In the genomic region with DNA sequence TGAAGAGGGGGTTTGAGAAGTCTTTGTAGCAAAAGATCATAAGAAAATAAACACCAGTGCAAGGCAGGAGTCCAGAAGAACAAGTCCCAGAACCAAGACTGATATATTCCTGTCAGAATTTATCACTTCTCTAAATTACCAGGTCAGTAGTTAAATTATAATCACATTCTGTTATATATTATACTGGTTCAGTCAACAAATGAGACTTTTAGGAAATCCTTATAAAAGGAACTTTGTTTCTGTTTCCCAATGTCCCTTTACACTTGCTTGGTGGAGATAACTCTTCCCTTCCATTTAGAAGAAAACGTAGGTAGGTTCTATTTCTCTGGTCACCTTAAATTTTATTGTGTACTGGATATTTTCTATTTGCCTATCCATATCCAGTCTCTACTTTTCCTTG, we compare ENCODE assay signal across 37 cellular contexts. TPM values are rescaled to one million over a fixed set of nuclear protein-coding genes. Genes with fewer than 3 reads are reported as not detected.
"Had no signal": no experiment of that assay in that cellular context is flagged by ENCODE, and none has a peak within 500 bp of the region (broad histone marks: within the 10 kb centered on the region; RNA-seq: fewer than 3 reads in every experiment).

No MANE protein-coding gene starts in this region.

- H3K27me3 ChIP-seq: ascending aorta, brain microvascular endothelial cell, breast epithelium had no signal

- ATAC-seq: activated CD8-positive, alpha-beta memory T cell treated with anti-CD3 and anti-CD28 coated beads, Interleukin-2, amount 10 ng/mL, durations not matched to agents 7 days and 5 days; activated CD8-positive, alpha-beta T cell treated with anti-CD3 and anti-CD28 coated beads, Interleukin-2, amount 10 ng/mL, durations not matched to agents 7 days and 5 days; activated naive CD8-positive, alpha-beta T cell treated with anti-CD3 and anti-CD28 coated beads, Interleukin-2, amount 50 U/mL, for 24 hours had no signal

- DNase-seq: activated B cell treated with CpG ODN at 0.5 μM for 24 hours; activated CD4-positive, alpha-beta memory T cell treated with anti-CD3 and anti-CD28 coated beads, Interleukin-2, amount 10 ng/mL, durations not matched to agents 7 days and 5 days; activated CD4-positive, alpha-beta T cell treated with anti-CD3 and anti-CD28 coated beads for 4 hours; activated CD4-positive, alpha-beta T cell treated with anti-CD3 and anti-CD28 coated beads, Interleukin-2, amount 10 ng/mL, durations not matched to agents 24 days and 14 days; activated CD4-positive, alpha-beta T cell treated with anti-CD3 and anti-CD28 coated beads, Interleukin-2, amount 50 U/mL, for 1 hour; activated CD4-positive, alpha-beta T cell treated with anti-CD3 and anti-CD28 coated beads, Interleukin-2, amount 50 U/mL, for 4 hours; activated CD4-positive, CD25-positive, alpha-beta regulatory T cell treated with anti-CD3 and anti-CD28 coated beads, Interleukin-2, amount 50 U/mL, for 72 hours; activated CD8-positive, alpha-beta memory T cell treated with anti-CD3 and anti-CD28 coated beads for 24 hours; activated CD8-positive, alpha-beta memory T cell treated with anti-CD3 and anti-CD28 coated beads, Interleukin-2, amount 10 ng/mL, durations not matched to agents 7 days and 5 days; activated CD8-positive, alpha-beta memory T cell treated with anti-CD3 and anti-CD28 coated beads, Interleukin-2, amount 50 U/mL, for 48 hours; activated CD8-positive, alpha-beta T cell treated with anti-CD3 and anti-CD28 coated beads, Interleukin-2, amount 10 ng/mL, durations not matched to agents 7 days and 5 days; activated effector memory CD4-positive, alpha-beta T cell treated with Interleukin-2 at 50 U/mL for 16 hours; activated gamma-delta T cell; activated naive CD4-positive, alpha-beta T cell treated with anti-CD3 and anti-CD28 coated beads, Interleukin-2, amount 10 ng/mL, durations not matched to agents 7 days and 5 days; activated naive CD4-positive, alpha-beta T cell treated with Interleukin-2 at 50 U/mL for 16 hours; activated naive CD8-positive, alpha-beta T cell treated with anti-CD3 and anti-CD28 coated beads, Interleukin-2, amount 10 ng/mL, durations not matched to agents 7 days and 5 days; activated naive CD8-positive, alpha-beta T cell treated with anti-CD3 and anti-CD28 coated beads, Interleukin-2, amount 50 U/mL, for 24 hours; activated T-cell treated with anti-CD3 and anti-CD28 coated beads, Interleukin-2, amount 50 U/mL, for 24 hours; activated T-cell treated with anti-CD3 and anti-CD28 coated beads, Interleukin-2, amount 50 U/mL, for 48 hours; amygdala; anterior cingulate cortex; brain microvascular endothelial cell; central memory CD4-positive, alpha-beta T cell; SW 1271; T-helper 1 cell; T-helper 2 cell; T-helper 9 cell had no signal

- H3K4me3 Mint-ChIP-seq: activated B cell treated with CpG ODN at 0.5 μM for 24 hours; activated CD4-positive, alpha-beta memory T cell treated with anti-CD3 and anti-CD28 coated beads, Interleukin-2, amount 10 ng/mL, durations not matched to agents 7 days and 5 days; activated CD4-positive, alpha-beta T cell treated with anti-CD3 and anti-CD28 coated beads, Interleukin-2, amount 10 ng/mL, durations not matched to agents 24 days and 14 days; activated CD8-positive, alpha-beta memory T cell treated with anti-CD3 and anti-CD28 coated beads, Interleukin-2, amount 10 ng/mL, durations not matched to agents 7 days and 5 days; activated CD8-positive, alpha-beta T cell treated with anti-CD3 and anti-CD28 coated beads, Interleukin-2, amount 10 ng/mL, durations not matched to agents 7 days and 5 days; activated naive CD4-positive, alpha-beta T cell treated with anti-CD3 and anti-CD28 coated beads, Interleukin-2, amount 10 ng/mL, durations not matched to agents 7 days and 5 days; activated naive CD4-positive, alpha-beta T cell treated with anti-CD3 and anti-CD28 coated beads, Interleukin-2, amount 50 U/mL, for 24 hours; activated naive CD8-positive, alpha-beta T cell; activated naive CD8-positive, alpha-beta T cell treated with anti-CD3 and anti-CD28 coated beads, Interleukin-2, amount 10 ng/mL, durations not matched to agents 7 days and 5 days; activated naive CD8-positive, alpha-beta T cell treated with anti-CD3 and anti-CD28 coated beads, Interleukin-2, amount 50 U/mL, for 24 hours; activated T-cell treated with anti-CD3 and anti-CD28 coated beads, Interleukin-2, amount 50 U/mL, for 24 hours; T-helper 1 cell treated with Interleukin-12 subunit alpha and Interleukin-12 subunit beta and Interleukin-4 antibody, amounts not matched to agents 30 μg/mL and 1 μg/mL, for 36 hours; T-helper 2 cell treated with Interferon-gamma antibody and Interleukin-4, amounts not matched to agents 5 μg/mL and 100 μg/mL, for 36 hours had no signal

- H3K9me3 ChIP-seq: ascending aorta, breast epithelium had no signal

- H3K9me3 Mint-ChIP-seq: activated CD4-positive, alpha-beta memory T cell treated with anti-CD3 and anti-CD28 coated beads, Interleukin-2, amount 10 ng/mL, durations not matched to agents 7 days and 5 days; activated CD4-positive, alpha-beta T cell treated with anti-CD3 and anti-CD28 coated beads, Interleukin-2, amount 10 ng/mL, durations not matched to agents 24 days and 14 days; activated naive CD4-positive, alpha-beta T cell treated with anti-CD3 and anti-CD28 coated beads, Interleukin-2, amount 10 ng/mL, durations not matched to agents 7 days and 5 days; activated naive CD8-positive, alpha-beta T cell treated with anti-CD3 and anti-CD28 coated beads, Interleukin-2, amount 10 ng/mL, durations not matched to agents 7 days and 5 days; activated T-cell treated with anti-CD3 and anti-CD28 coated beads, Interleukin-2, amount 50 U/mL, for 24 hours; activated T-helper 2 cell treated with anti-CD3 and anti-CD28 coated beads, Interferon-gamma antibody, Interleukin-2, Interleukin-4, amounts not matched to agents 10 μg/mL and 5 μg/mL and 100 μg/mL, durations not matched to agents 14 hours and 24 hours and 36 hours; T-helper 1 cell treated with Interleukin-12 subunit alpha and Interleukin-12 subunit beta and Interleukin-4 antibody, amounts not matched to agents 30 μg/mL and 1 μg/mL, for 36 hours; T-helper 2 cell treated with Interferon-gamma antibody and Interleukin-4, amounts not matched to agents 5 μg/mL and 100 μg/mL, for 36 hours had no signal

- H3K36me3 ChIP-seq: ascending aorta, brain microvascular endothelial cell, breast epithelium had no signal

- H3K36me3 Mint-ChIP-seq: activated CD8-positive, alpha-beta memory T cell treated with anti-CD3 and anti-CD28 coated beads, Interleukin-2, amount 10 ng/mL, durations not matched to agents 7 days and 5 days; activated naive CD4-positive, alpha-beta T cell treated with anti-CD3 and anti-CD28 coated beads, Interleukin-2, amount 10 ng/mL, durations not matched to agents 7 days and 5 days; activated naive CD4-positive, alpha-beta T cell treated with anti-CD3 and anti-CD28 coated beads, Interleukin-2, amount 50 U/mL, for 24 hours; activated naive CD8-positive, alpha-beta T cell; activated naive CD8-positive, alpha-beta T cell treated with anti-CD3 and anti-CD28 coated beads, Interleukin-2, amount 10 ng/mL, durations not matched to agents 7 days and 5 days had no signal

- H3K27ac ChIP-seq: ascending aorta, brain microvascular endothelial cell, breast epithelium, VCaP had no signal

- H3K4me1 ChIP-seq: ascending aorta, breast epithelium had no signal

- H3K27me3 Mint-ChIP-seq: activated B cell treated with CpG ODN at 0.5 μM for 24 hours; activated CD4-positive, alpha-beta memory T cell treated with anti-CD3 and anti-CD28 coated beads, Interleukin-2, amount 10 ng/mL, durations not matched to agents 7 days and 5 days; activated CD4-positive, alpha-beta T cell treated with anti-CD3 and anti-CD28 coated beads, Interleukin-2, amount 10 ng/mL, durations not matched to agents 24 days and 14 days; activated CD8-positive, alpha-beta memory T cell treated with anti-CD3 and anti-CD28 coated beads, Interleukin-2, amount 10 ng/mL, durations not matched to agents 7 days and 5 days; activated naive CD4-positive, alpha-beta T cell treated with anti-CD3 and anti-CD28 coated beads, Interleukin-2, amount 10 ng/mL, durations not matched to agents 7 days and 5 days; activated naive CD8-positive, alpha-beta T cell; activated naive CD8-positive, alpha-beta T cell treated with anti-CD3 and anti-CD28 coated beads, Interleukin-2, amount 10 ng/mL, durations not matched to agents 7 days and 5 days; activated T-cell treated with anti-CD3 and anti-CD28 coated beads, Interleukin-2, amount 50 U/mL, for 24 hours had no signal

- H3K27ac Mint-ChIP-seq: activated B cell treated with CpG ODN at 0.5 μM for 24 hours; activated CD4-positive, alpha-beta memory T cell treated with anti-CD3 and anti-CD28 coated beads, Interleukin-2, amount 10 ng/mL, durations not matched to agents 7 days and 5 days; activated CD4-positive, alpha-beta T cell treated with anti-CD3 and anti-CD28 coated beads, Interleukin-2, amount 10 ng/mL, durations not matched to agents 24 days and 14 days; activated CD8-positive, alpha-beta memory T cell treated with anti-CD3 and anti-CD28 coated beads, Interleukin-2, amount 10 ng/mL, durations not matched to agents 7 days and 5 days; activated CD8-positive, alpha-beta T cell treated with anti-CD3 and anti-CD28 coated beads, Interleukin-2, amount 10 ng/mL, durations not matched to agents 7 days and 5 days; activated naive CD4-positive, alpha-beta T cell treated with anti-CD3 and anti-CD28 coated beads, Interleukin-2, amount 10 ng/mL, durations not matched to agents 7 days and 5 days; activated naive CD4-positive, alpha-beta T cell treated with anti-CD3 and anti-CD28 coated beads, Interleukin-2, amount 50 U/mL, for 24 hours; activated naive CD8-positive, alpha-beta T cell; activated naive CD8-positive, alpha-beta T cell treated with anti-CD3 and anti-CD28 coated beads, Interleukin-2, amount 10 ng/mL, durations not matched to agents 7 days and 5 days; activated naive CD8-positive, alpha-beta T cell treated with anti-CD3 and anti-CD28 coated beads, Interleukin-2, amount 50 U/mL, for 24 hours; activated T-cell treated with anti-CD3 and anti-CD28 coated beads, Interleukin-2, amount 50 U/mL, for 24 hours; activated T-helper 2 cell treated with anti-CD3 and anti-CD28 coated beads, Interferon-gamma antibody, Interleukin-2, Interleukin-4, amounts not matched to agents 10 μg/mL and 5 μg/mL and 100 μg/mL, durations not matched to agents 14 hours and 24 hours and 36 hours; T-helper 1 cell treated with Interleukin-12 subunit alpha and Interleukin-12 subunit beta and Interleukin-4 antibody, amounts not matched to agents 30 μg/mL and 1 μg/mL, for 36 hours; T-helper 2 cell treated with Interferon-gamma antibody and Interleukin-4, amounts not matched to agents 5 μg/mL and 100 μg/mL, for 36 hours had no signal

- H3K4me3 ChIP-seq: ascending aorta, breast epithelium had no signal

- FAIRE-seq: TTC549 had no signal

- H3K4me1 Mint-ChIP-seq: activated B cell treated with CpG ODN at 0.5 μM for 24 hours; activated CD4-positive, alpha-beta memory T cell treated with anti-CD3 and anti-CD28 coated beads, Interleukin-2, amount 10 ng/mL, durations not matched to agents 7 days and 5 days; activated CD4-positive, alpha-beta T cell treated with anti-CD3 and anti-CD28 coated beads, Interleukin-2, amount 10 ng/mL, durations not matched to agents 24 days and 14 days; activated CD8-positive, alpha-beta memory T cell treated with anti-CD3 and anti-CD28 coated beads, Interleukin-2, amount 10 ng/mL, durations not matched to agents 7 days and 5 days; activated naive CD4-positive, alpha-beta T cell treated with anti-CD3 and anti-CD28 coated beads, Interleukin-2, amount 10 ng/mL, durations not matched to agents 7 days and 5 days; activated naive CD4-positive, alpha-beta T cell treated with anti-CD3 and anti-CD28 coated beads, Interleukin-2, amount 50 U/mL, for 24 hours; activated naive CD8-positive, alpha-beta T cell treated with anti-CD3 and anti-CD28 coated beads, Interleukin-2, amount 10 ng/mL, durations not matched to agents 7 days and 5 days; activated naive CD8-positive, alpha-beta T cell treated with anti-CD3 and anti-CD28 coated beads, Interleukin-2, amount 50 U/mL, for 24 hours had no signal

RNA-seq across cellular contexts. Expression of gene GBA3, which starts 21.1 kb away (rescaled TPM):
- total RNA-seq: activated B cell treated with CpG ODN at 0.5 μM for 24 hours; activated CD4-positive, alpha-beta memory T cell treated with anti-CD3 and anti-CD28 coated beads, Interleukin-2, amount 10 ng/mL, durations not matched to agents 7 days and 5 days; activated CD4-positive, alpha-beta T cell treated with anti-CD3 and anti-CD28 coated beads, Interleukin-2, amount 10 ng/mL, durations not matched to agents 24 days and 14 days; activated CD8-positive, alpha-beta memory T cell treated with anti-CD3 and anti-CD28 coated beads, Interleukin-2, amount 10 ng/mL, durations not matched to agents 7 days and 5 days; activated CD8-positive, alpha-beta T cell treated with anti-CD3 and anti-CD28 coated beads, Interleukin-2, amount 10 ng/mL, durations not matched to agents 7 days and 5 days; activated naive CD8-positive, alpha-beta T cell treated with anti-CD3 and anti-CD28 coated beads, Interleukin-2, amount 10 ng/mL, durations not matched to agents 7 days and 5 days; ascending aorta; cardiac septum had no signal
